9 cellular contexts compared by ENCODE assay signal in the genomic region with DNA sequence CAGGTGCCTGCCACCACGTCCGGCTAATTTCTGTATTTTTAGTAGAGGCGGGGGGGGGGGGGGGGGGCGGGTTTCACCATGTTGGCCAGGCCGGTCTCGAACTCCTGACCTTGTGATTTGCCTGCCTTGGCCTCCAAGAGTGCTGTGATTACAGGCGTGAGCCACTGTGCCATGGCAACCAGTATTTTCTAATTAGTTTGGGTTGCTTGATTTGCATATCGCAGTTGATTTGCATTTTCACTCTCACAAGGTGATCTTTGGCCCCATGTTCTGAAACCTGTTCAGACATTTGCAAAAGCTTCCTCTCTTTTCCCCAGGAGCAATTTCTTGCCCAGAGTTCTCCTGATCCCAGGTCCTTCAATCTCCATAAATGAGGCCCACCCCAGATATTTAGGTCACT. TPM values are rescaled to one million over a fixed set of nuclear protein-coding genes. Genes with fewer than 3 reads are reported as not detected.
DNase-seq lines count a peak whose midpoint lies in the region; ATAC-seq, FAIRE-seq and TF ChIP-seq lines count a peak whose summit lies in the region.
"Had no signal": no experiment of that assay in that cellular context is flagged by ENCODE, and none has a peak within 500 bp of the region (broad histone marks: within the 10 kb centered on the region; RNA-seq: fewer than 3 reads in every experiment).

No MANE protein-coding gene starts in this region.

- peak overlapping the region; percentile 31 for H3K27ac Mint-ChIP-seq in activated naive CD4-positive, alpha-beta T cell treated with anti-CD3 and anti-CD28 coated beads for 36 hours
- peak overlapping the region; percentile 92 for H3K27ac Mint-ChIP-seq in activated naive CD8-positive, alpha-beta T cell treated with anti-CD3 and anti-CD28 coated beads, Interleukin-2, amount 50 U/mL, for 24 hours
- H3K27ac Mint-ChIP-seq in stimulated activated effector memory CD8-positive, alpha-beta T cell treated with anti-CD3 and anti-CD28 coated beads, Interleukin-12 subunit alpha, Interleukin-12 subunit beta, amount 100 ng/mL, for 72 hours, result peak overlapping the region; percentile 93

- no peak overlapping the region for H3K4me3 ChIP-seq in KMS-11 (IDR thresholded peaks at IDR 0.05; ENCODE audit: insufficient read depth, low read depth, low read length)

- H2AFZ ChIP-seq in KMS-11 (ENCODE audit: low read depth), result no peak overlapping the region

- H3K9ac ChIP-seq in KMS-11, result peak overlapping the region; percentile 94; the same call in 1 of the 2 replicates

- peaks cover 30% of the 10 kb centered on the region for H3K4me1 Mint-ChIP-seq in activated naive CD4-positive, alpha-beta T cell treated with anti-CD3 and anti-CD28 coated beads for 36 hours (ENCODE audit: low read depth)
- peaks cover 26% of the 10 kb centered on the region for H3K4me1 Mint-ChIP-seq in activated naive CD8-positive, alpha-beta T cell treated with anti-CD3 and anti-CD28 coated beads, Interleukin-2, amount 50 U/mL, for 24 hours
- H3K4me1 Mint-ChIP-seq in stimulated activated effector memory CD8-positive, alpha-beta T cell treated with anti-CD3 and anti-CD28 coated beads, Interleukin-12 subunit alpha, Interleukin-12 subunit beta, amount 100 ng/mL, for 72 hours, result peaks cover 16% of the 10 kb centered on the region

- FAIRE-seq in RCC 7860 (lab: Jason Lieb, UNC), result no peak
- FAIRE-seq: kidney had no signal

- H3K9me3 Mint-ChIP-seq in activated naive CD4-positive, alpha-beta T cell treated with anti-CD3 and anti-CD28 coated beads for 36 hours, result no peaks in the 10 kb centered on the region
- H3K9me3 Mint-ChIP-seq in activated naive CD8-positive, alpha-beta T cell treated with anti-CD3 and anti-CD28 coated beads, Interleukin-2, amount 50 U/mL, for 24 hours, result no peaks in the 10 kb centered on the region
- no peaks in the 10 kb centered on the region for H3K9me3 Mint-ChIP-seq in stimulated activated effector memory CD8-positive, alpha-beta T cell treated with anti-CD3 and anti-CD28 coated beads, Interleukin-12 subunit alpha, Interleukin-12 subunit beta, amount 100 ng/mL, for 72 hours

- no peaks in the 10 kb centered on the region for H4K20me1 ChIP-seq in KMS-11 (ENCODE audit: insufficient read depth)

- intact Hi-C loops in activated naive CD4-positive, alpha-beta T cell treated with anti-CD3 and anti-CD28 coated beads for 36 hours (cut with micrococcal nuclease), result loop anchor here (2.0 to 10.0 kb wide), 5 partner anchors 134 to 1551 kb away; a partner anchor contains a TSS

- no peak for DNase-seq in activated naive CD4-positive, alpha-beta T cell treated with anti-CD3 and anti-CD28 coated beads for 36 hours
- no peak for DNase-seq in activated naive CD4-positive, alpha-beta T cell treated with anti-CD3 and anti-CD28 coated beads, Interleukin-2, amount 50 U/mL, for 16 hours
- DNase-seq in activated naive CD8-positive, alpha-beta T cell treated with anti-CD3 and anti-CD28 coated beads, Interleukin-2, amount 50 U/mL, for 24 hours, result no peak
- DNase-seq in stimulated activated effector memory CD8-positive, alpha-beta T cell treated with anti-CD3 and anti-CD28 coated beads, Interleukin-12 subunit alpha, Interleukin-12 subunit beta, amount 100 ng/mL, for 72 hours (ENCODE audit: low spot score in 2 of 2), result no peak
- DNase-seq in stimulated activated CD4-positive, alpha-beta T cell treated with anti-CD3 and anti-CD28 coated beads, Interleukin-1b, Interleukin-23, amount 100 ng/mL, for 48 hours, result no peak
- DNase-seq in RCC 7860 (ENCODE audit: low spot score), result no peak
- no peak for DNase-seq in central memory CD4-positive, alpha-beta T cell
- DNase-seq: kidney had no signal

- peaks cover 66% of the 10 kb centered on the region for H3K79me2 ChIP-seq in KMS-11 (ENCODE audit: insufficient read depth, low read depth)

- peaks cover 66% of the 10 kb centered on the region for H3K4me1 ChIP-seq in KMS-11 (ENCODE audit: low read depth, poor library complexity, severe bottlenecking)

- no peak for ATAC-seq in activated naive CD8-positive, alpha-beta T cell treated with anti-CD3 and anti-CD28 coated beads, Interleukin-2, amount 50 U/mL, for 24 hours
- ATAC-seq in stimulated activated effector memory CD8-positive, alpha-beta T cell treated with anti-CD3 and anti-CD28 coated beads, Interleukin-12 subunit alpha, Interleukin-12 subunit beta, amount 100 ng/mL, for 72 hours, result no peak

- no peaks in the 10 kb centered on the region for H3K27me3 Mint-ChIP-seq in activated naive CD4-positive, alpha-beta T cell treated with anti-CD3 and anti-CD28 coated beads for 36 hours (ENCODE audit: low read depth)
- no peaks in the 10 kb centered on the region for H3K27me3 Mint-ChIP-seq in activated naive CD8-positive, alpha-beta T cell treated with anti-CD3 and anti-CD28 coated beads, Interleukin-2, amount 50 U/mL, for 24 hours

- TF ChIP-seq CTCF in KMS-11 (conservative IDR thresholded peaks at IDR 0.05; ENCODE audit: low read depth, low read length), result no peak

- CTCF ChIA-PET in activated naive CD4-positive, alpha-beta T cell treated with anti-CD3 and anti-CD28 coated beads for 36 hours (lab: Charles Lee), result interaction anchor here (1.4 to 6.2 kb wide), 2 partner anchors 119 to 286 kb away, joined by 3 to 65 read pairs; no protein-coding TSS in a partner anchor

- H3K36me3 ChIP-seq in KMS-11 (ENCODE audit: insufficient read depth), result peaks cover 4% of the 10 kb centered on the region; the same call in 1 of the 2 replicates

- H3K36me3 Mint-ChIP-seq in activated naive CD4-positive, alpha-beta T cell treated with anti-CD3 and anti-CD28 coated beads for 36 hours (ENCODE audit: low read depth), result peaks cover 11% of the 10 kb centered on the region
- peaks cover 9% of the 10 kb centered on the region for H3K36me3 Mint-ChIP-seq in activated naive CD8-positive, alpha-beta T cell treated with anti-CD3 and anti-CD28 coated beads, Interleukin-2, amount 50 U/mL, for 24 hours (ENCODE audit: low read depth)
- peaks cover 45% of the 10 kb centered on the region for H3K36me3 Mint-ChIP-seq in stimulated activated effector memory CD8-positive, alpha-beta T cell treated with anti-CD3 and anti-CD28 coated beads, Interleukin-12 subunit alpha, Interleukin-12 subunit beta, amount 100 ng/mL, for 72 hours

- peak overlapping the region; percentile 97 for H3K27ac ChIP-seq in KMS-11

- peak overlapping the region; percentile 81 for H3K4me2 ChIP-seq in KMS-11

- peak overlapping the region; percentile 98 for H3K4me3 Mint-ChIP-seq in activated naive CD4-positive, alpha-beta T cell treated with anti-CD3 and anti-CD28 coated beads for 36 hours
- peak overlapping the region; percentile 95 for H3K4me3 Mint-ChIP-seq in activated naive CD8-positive, alpha-beta T cell treated with anti-CD3 and anti-CD28 coated beads, Interleukin-2, amount 50 U/mL, for 24 hours
- peak overlapping the region; percentile 90 for H3K4me3 Mint-ChIP-seq in stimulated activated effector memory CD8-positive, alpha-beta T cell treated with anti-CD3 and anti-CD28 coated beads, Interleukin-12 subunit alpha, Interleukin-12 subunit beta, amount 100 ng/mL, for 72 hours

- H3K27me3 ChIP-seq in KMS-11 (ENCODE audit: insufficient read depth, low read depth), result no peaks in the 10 kb centered on the region

RNA-seq across cellular contexts. Expression of a gene that starts 1.7 kb away (rescaled TPM):
- 10 to 100 TPM; 35.8 to 39.2 TPM for total RNA-seq in activated naive CD4-positive, alpha-beta T cell treated with anti-CD3 and anti-CD28 coated beads for 36 hours

RNA-seq across cellular contexts. Expression of a gene that starts 57.8 kb away (rescaled TPM):
- total RNA-seq in activated naive CD4-positive, alpha-beta T cell treated with anti-CD3 and anti-CD28 coated beads for 36 hours, result 10 to 100 TPM; 35.1 to 36.1 TPM

Comparison
In these comparisons a context has a peak if more than half of its experiments do, and no peak if none do; other contexts are left out.
1. H3K27ac Mint-ChIP-seq: peak in every context shown above with its lines; median percentile 93 in stimulated activated effector memory CD8-positive, alpha-beta T cell treated with anti-CD3 and anti-CD28 coated beads, Interleukin-12 subunit alpha, Interleukin-12 subunit beta, amount 100 ng/mL, for 72 hours; 92 in activated naive CD8-positive, alpha-beta T cell treated with anti-CD3 and anti-CD28 coated beads, Interleukin-2, amount 50 U/mL, for 24 hours; 31 in activated naive CD4-positive, alpha-beta T cell treated with anti-CD3 and anti-CD28 coated beads for 36 hours.